ENCODE assay signal across 24 cellular contexts in genomic region chr3:129259612-129260477, GRCh38. TPM values are rescaled to one million over a fixed set of nuclear protein-coding genes. Genes with fewer than 3 reads are reported as not detected.
DNase-seq lines count a peak whose midpoint lies in the region; ATAC-seq, FAIRE-seq and TF ChIP-seq lines count a peak whose summit lies in the region.
"Had no signal": no experiment of that assay in that cellular context is flagged by ENCODE, and none has a peak within 500 bp of the region (broad histone marks: within the 10 kb centered on the region; RNA-seq: fewer than 3 reads in every experiment).

No MANE protein-coding gene starts in this region.

- intact Hi-C loops in K562 (cut with micrococcal nuclease): no loop called here
- intact Hi-C loops in right lobe of liver (cut with DNase I): no loop called here

- 97% methylated on average over 5 of the region's 7 CpGs for WGBS in K562 (ENCODE audit: insufficient coverage, low coverage, missing lambda C conversion rate)
- WGBS in right lobe of liver (ENCODE audit: insufficient coverage, low coverage, low lambda C conversion rate, missing lambda C conversion rate): 37% methylated on average over 2 of the region's 7 CpGs

- no peak overlapping the region for H3K4me3 Mint-ChIP-seq in activated CD4-positive, alpha-beta T cell treated with anti-CD3 and anti-CD28 coated beads, Interleukin-2, amount 10 ng/mL, durations not matched to agents 7 days and 5 days
- H3K4me3 Mint-ChIP-seq in stimulated activated naive B cell treated with anti-CD40 and anti-IgM and Interleukin-4, amounts not matched to agents 10 μg/mL and 1 μg/mL and 100 μg/mL, for 72 hours: no peak overlapping the region
- H3K4me3 Mint-ChIP-seq in activated T-cell treated with anti-CD3 and anti-CD28 coated beads, Interleukin-2, amount 50 U/mL, for 72 hours: no peak overlapping the region
- H3K4me3 Mint-ChIP-seq: CD4-positive, alpha-beta T cell; HFFc6 had no signal

- no peak overlapping the region for H3K4me2 ChIP-seq in K562 (ENCODE audit: insufficient read depth, low read length)

- H3K9me3 Mint-ChIP-seq in activated CD4-positive, alpha-beta T cell treated with anti-CD3 and anti-CD28 coated beads, Interleukin-2, amount 10 ng/mL, durations not matched to agents 7 days and 5 days: no peaks in the 10 kb centered on the region
- H3K9me3 Mint-ChIP-seq in stimulated activated naive B cell treated with anti-CD40 and anti-IgM and Interleukin-4, amounts not matched to agents 10 μg/mL and 1 μg/mL and 100 μg/mL, for 72 hours: no peaks in the 10 kb centered on the region
- no peaks in the 10 kb centered on the region for H3K9me3 Mint-ChIP-seq in activated T-cell treated with anti-CD3 and anti-CD28 coated beads, Interleukin-2, amount 50 U/mL, for 72 hours
- H3K9me3 Mint-ChIP-seq: CD4-positive, alpha-beta T cell; HFFc6 had no signal

- peaks cover 75% of the 10 kb centered on the region for H3K36me3 Mint-ChIP-seq in activated CD4-positive, alpha-beta T cell treated with anti-CD3 and anti-CD28 coated beads, Interleukin-2, amount 10 ng/mL, durations not matched to agents 7 days and 5 days (ENCODE audit: low read depth)
- H3K36me3 Mint-ChIP-seq in stimulated activated naive B cell treated with anti-CD40 and anti-IgM and Interleukin-4, amounts not matched to agents 10 μg/mL and 1 μg/mL and 100 μg/mL, for 72 hours: peaks cover 55 to 75% of the 10 kb centered on the region in 2 donors
- peaks cover 14 to 28% of the 10 kb centered on the region in 2 donors for H3K36me3 Mint-ChIP-seq in activated T-cell treated with anti-CD3 and anti-CD28 coated beads, Interleukin-2, amount 50 U/mL, for 72 hours (ENCODE audit: insufficient read depth in 2 of 2)

- H3K36me3 ChIP-seq in K562 (ENCODE audit: control insufficient read depth, insufficient read depth, low read length) (peaks cover 83% of the 10 kb centered on the region), right lobe of liver (peaks cover 17 to 95% (median 56%) of the 10 kb centered on the region in 4 donors)

- TF ChIP-seq CTCF in K562 (IDR thresholded peaks at IDR 0.05 in 2 of 3, conservative IDR thresholded peaks at IDR 0.05 in 1 of 3; ENCODE audit: insufficient read depth in 2 of 3, low read depth in 1 of 3, low read length in 3 of 3) (no peak), right lobe of liver (IDR thresholded peaks at IDR 0.05) (no peak)

- no peaks in the 10 kb centered on the region for H3K79me2 ChIP-seq in K562 (ENCODE audit: control insufficient read depth, insufficient read depth, low read length)

- H2AFZ ChIP-seq in K562 (ENCODE audit: low read depth, low read length): no peak overlapping the region

- POLR2A ChIA-PET in activated CD4-positive, alpha-beta T cell treated with anti-CD3 and anti-CD28 coated beads, Interleukin-2, amount 10 ng/mL, durations not matched to agents 7 days and 5 days (lab: Charles Lee): no interaction called here
- POLR2A ChIA-PET in K562 (lab: Yijun Ruan, JAX): interaction anchor here (0.9 to 1.9 kb wide), 5 partner anchors 9 to 137 kb away, joined by 3 to 13 read pairs (median 4); partner anchors contain the start of gene COPG1

- no peak for TF ChIP-seq RAD21 in K562 (CRISPR knock-in tag; conservative IDR thresholded peaks at IDR 0.05 in 1 of 2, IDR thresholded peaks at IDR 0.05 in 1 of 2)

- no peak overlapping the region for H3K4me3 ChIP-seq in K562
- H3K4me3 ChIP-seq in right lobe of liver: no peak overlapping the region

- H3K27ac ChIP-seq in K562 (ENCODE audit: extremely low read depth, low read depth, low read length): no peak overlapping the region
- H3K27ac ChIP-seq in right lobe of liver: peak overlapping the region in 1 of 3 donors; percentile 35
- H3K27ac ChIP-seq: RWPE1 had no signal

- H3K9me3 ChIP-seq in K562 (replicated peaks; ENCODE audit: control insufficient read depth, insufficient read depth, low read depth, low read length) (no peaks in the 10 kb centered on the region), right lobe of liver (no peaks in the 10 kb centered on the region)
- H3K9me3 ChIP-seq: BE2C had no signal

- in situ Hi-C loops in K562 (cut with MboI): no loop called here

- peak overlapping the region; percentile 41 for H3K27ac Mint-ChIP-seq in activated CD4-positive, alpha-beta T cell treated with anti-CD3 and anti-CD28 coated beads, Interleukin-2, amount 10 ng/mL, durations not matched to agents 7 days and 5 days
- H3K27ac Mint-ChIP-seq in stimulated activated naive B cell treated with anti-CD40 and anti-IgM and Interleukin-4, amounts not matched to agents 10 μg/mL and 1 μg/mL and 100 μg/mL, for 72 hours: peak overlapping the region; percentile 47
- H3K27ac Mint-ChIP-seq in activated T-cell treated with anti-CD3 and anti-CD28 coated beads, Interleukin-2, amount 50 U/mL, for 72 hours: no peak overlapping the region
- H3K27ac Mint-ChIP-seq: CD4-positive, alpha-beta T cell; HFFc6 had no signal

- H3K27me3 ChIP-seq in K562 (ENCODE audit: control insufficient read depth in 2 of 2, insufficient read depth in 2 of 2, low read length in 2 of 2) (no peaks in the 10 kb centered on the region), right lobe of liver (no peaks in the 10 kb centered on the region)
- H3K27me3 ChIP-seq: BE2C had no signal

- no peak overlapping the region for H3K9ac ChIP-seq in K562 (ENCODE audit: insufficient read depth in 1 of 2, low read depth in 2 of 2, low read length in 2 of 2)

- no peaks in the 10 kb centered on the region for H3K9me1 ChIP-seq in K562 (ENCODE audit: control insufficient read depth, insufficient read depth, low read length)

- TF ChIP-seq POLR2A in K562 (conservative IDR thresholded peaks at IDR 0.05) (no peak), right lobe of liver (IDR thresholded peaks at IDR 0.05) (no peak)

- no peaks in the 10 kb centered on the region for H3K4me1 ChIP-seq in K562 (replicated peaks in 1 of 2; ENCODE audit: control insufficient read depth in 2 of 2, insufficient read depth in 2 of 2, low read length in 2 of 2)
- H3K4me1 ChIP-seq in right lobe of liver: peaks cover 0 to 36% (median 15%) of the 10 kb centered on the region in 4 donors
- H3K4me1 ChIP-seq: BE2C had no signal

- no peak for FAIRE-seq in K562 (lab: Jason Lieb, UNC)
- FAIRE-seq: GM19239, H1 had no signal

- CTCF ChIA-PET in activated CD4-positive, alpha-beta T cell treated with anti-CD3 and anti-CD28 coated beads, Interleukin-2, amount 10 ng/mL, durations not matched to agents 7 days and 5 days (lab: Charles Lee): interaction anchor here (1.0 to 1.8 kb wide), 2 partner anchors 10 to 361 kb away, joined by 3 to 7 read pairs; no protein-coding TSS in a partner anchor
- CTCF ChIA-PET in K562 (lab: Yijun Ruan, JAX; ENCODE audit: low intra/inter-chr PET ratio): no interaction called here

- BruUV-seq in K562 (replicated peaks; lab: Mats Ljungman, UMichigan): no TSS peak

- ATAC-seq in K562 (no peak), right lobe of liver (peak; percentile 77 to 86 (median 80))
- no peak for ATAC-seq in stimulated activated naive B cell treated with anti-CD40 and anti-IgM and Interleukin-4, amounts not matched to agents 10 μg/mL and 1 μg/mL and 100 μg/mL, for 72 hours (replicated peaks)
- no peak for ATAC-seq in activated T-cell treated with anti-CD3 and anti-CD28 coated beads, Interleukin-2, amount 50 U/mL, for 72 hours (replicated peaks in 1 of 2)

- no peaks in the 10 kb centered on the region for H3K27me3 Mint-ChIP-seq in activated CD4-positive, alpha-beta T cell treated with anti-CD3 and anti-CD28 coated beads, Interleukin-2, amount 10 ng/mL, durations not matched to agents 7 days and 5 days
- no peaks in the 10 kb centered on the region for H3K27me3 Mint-ChIP-seq in stimulated activated naive B cell treated with anti-CD40 and anti-IgM and Interleukin-4, amounts not matched to agents 10 μg/mL and 1 μg/mL and 100 μg/mL, for 72 hours
- H3K27me3 Mint-ChIP-seq in activated T-cell treated with anti-CD3 and anti-CD28 coated beads, Interleukin-2, amount 50 U/mL, for 72 hours (ENCODE audit: low read depth): no peaks in the 10 kb centered on the region
- H3K27me3 Mint-ChIP-seq: CD4-positive, alpha-beta T cell had no signal

- DNase-seq in activated CD4-positive, alpha-beta T cell treated with anti-CD3 and anti-CD28 coated beads, Interleukin-2, amount 10 ng/mL, durations not matched to agents 7 days and 5 days: no peak
- DNase-seq in activated CD4-positive, alpha-beta T cell treated with anti-CD3 and anti-CD28 coated beads, Interleukin-2, amount 50 U/mL, for 48 hours: no peak
- no peak for DNase-seq in K562 (ENCODE audit: extremely low read depth in 1 of 4, low spot score in 3 of 4)
- peak in 1 of 3 donors; percentile 72 for DNase-seq in right lobe of liver
- no peak for DNase-seq in stimulated activated naive B cell treated with anti-CD40 and anti-IgM and Interleukin-4, amounts not matched to agents 10 μg/mL and 1 μg/mL and 100 μg/mL, for 72 hours
- no peak for DNase-seq in KG1 (lab: John Stamatoyannopoulos, UW)
- no peak for DNase-seq in amygdala (lab: John Stamatoyannopoulos, UW)
- DNase-seq in activated T-cell treated with anti-CD3 and anti-CD28 coated beads, Interleukin-2, amount 50 U/mL, for 72 hours: no peak
- DNase-seq: 8988T; BE2C; CD4-positive, alpha-beta T cell; DMS53; HFFc6; Kasumi-1; MM.1S; NCI-H1105 treated with DMSO at 0.1 percent for 48 hours; NCI-H187; NCI-H2171; NCI-H446; NCI-H69; NK-92 treated with Interleukin-12 subunit alpha and Interleukin-12 subunit beta, amount 100 ng/mL, for 24 hours had no signal

- H3K4me1 Mint-ChIP-seq in activated CD4-positive, alpha-beta T cell treated with anti-CD3 and anti-CD28 coated beads, Interleukin-2, amount 10 ng/mL, durations not matched to agents 7 days and 5 days: peaks cover 5% of the 10 kb centered on the region
- H3K4me1 Mint-ChIP-seq in stimulated activated naive B cell treated with anti-CD40 and anti-IgM and Interleukin-4, amounts not matched to agents 10 μg/mL and 1 μg/mL and 100 μg/mL, for 72 hours: peaks cover 0 to 6% of the 10 kb centered on the region in 2 donors
- H3K4me1 Mint-ChIP-seq in activated T-cell treated with anti-CD3 and anti-CD28 coated beads, Interleukin-2, amount 50 U/mL, for 72 hours (ENCODE audit: low read depth): no peaks in the 10 kb centered on the region

- no peak for TF ChIP-seq EP300 in K562 (IDR thresholded peaks at IDR 0.05; ENCODE audit: low read length)

- 0 out of 2 replicates have a peak, but pooled peaks cover 3% of the 10 kb centered on the region for H4K20me1 ChIP-seq in K562 (replicated peaks; ENCODE audit: control insufficient read depth, insufficient read depth, low read length)

RNA-seq across cellular contexts. Expression of gene COPG1, which starts 10.4 kb away (rescaled TPM):
- total RNA-seq in activated CD4-positive, alpha-beta T cell treated with anti-CD3 and anti-CD28 coated beads, Interleukin-2, amount 10 ng/mL, durations not matched to agents 7 days and 5 days: 100 to 1,000 TPM; 110 to 136 TPM
- total RNA-seq in K562 (2011; cell fraction: chromatin; rRNA removed; ENCODE audit: low replicate concordance): 181 and 256 TPM in 2 replicates
- total RNA-seq in K562 (2011; cell fraction: nucleolus; rRNA removed): 148 and 149 TPM in 2 replicates
- 109 and 139 TPM in 2 replicates for total RNA-seq in K562 (2011; cell fraction: nucleoplasm; rRNA removed)
- total RNA-seq in K562 (2014; rRNA removed): 88.0 and 96.4 TPM in 2 replicates
- total RNA-seq in K562 (2014; rRNA removed; fragmentation: Illumina TruSeq; extraction: Trizol): 73.9 and 74.6 TPM in 2 replicates
- 62.0 and 65.1 TPM in 2 replicates for total RNA-seq in K562 (2015; rRNA removed; fragmentation: Illumina TruSeq; extraction: Trizol)
- total RNA-seq in K562 (2021): 85.4 and 94.8 TPM in 2 replicates
- 40.3 and 73.4 TPM in 2 replicates for polyA plus RNA-seq in K562 (2011; rRNA removed)
- polyA plus RNA-seq in K562 (2011; cell fraction: cytosol; rRNA removed): 47.0 and 48.0 TPM in 2 replicates
- 111 and 116 TPM in 2 replicates for polyA plus RNA-seq in K562 (2011; cell fraction: nucleus; rRNA removed)
- polyA plus RNA-seq in K562 (2012): 82.5 and 120 TPM in 2 replicates
- 56.8 and 62.4 TPM in 2 replicates for polyA plus RNA-seq in K562 (2014; fragmentation: Illumina TruSeq; extraction: Trizol)
- polyA plus RNA-seq in K562 (2014; fragmentation: Nextera tagmentation; extraction: Ambion mirVana): 100 to 1,000 TPM in 1 of 2 experiments, 10 to 100 TPM in 1; 40.6 to 105 TPM
- polyA plus RNA-seq in K562 (2014; rRNA removed): 37.1 and 47.9 TPM in 2 replicates
- polyA minus RNA-seq in K562 (2011; rRNA and poly(A)+ RNA removed): 115 and 157 TPM in 2 replicates
- polyA minus RNA-seq in K562 (2011; cell fraction: cytosol; rRNA and poly(A)+ RNA removed): 70.3 and 92.6 TPM in 2 replicates
- polyA minus RNA-seq in K562 (2011; cell fraction: nucleus; rRNA and poly(A)+ RNA removed): 59.0 and 102 TPM in 2 replicates
- total RNA-seq in right lobe of liver: 100 to 1,000 TPM in 5 of 6 experiments, 10 to 100 TPM in 1; 75.9 to 140 (median 119) TPM
- 100 to 1,000 TPM; 183 to 205 TPM for total RNA-seq in activated T-cell treated with anti-CD3 and anti-CD28 coated beads, Interleukin-2, amount 50 U/mL, for 72 hours

RNA-seq across cellular contexts. Expression of gene HMCES, which starts 18.8 kb away (rescaled TPM):
- total RNA-seq in activated CD4-positive, alpha-beta T cell treated with anti-CD3 and anti-CD28 coated beads, Interleukin-2, amount 10 ng/mL, durations not matched to agents 7 days and 5 days: 10 to 100 TPM; 45.5 to 51.2 TPM
- 5.1 and 8.1 TPM in 2 replicates for total RNA-seq in K562 (2011; cell fraction: chromatin; rRNA removed; ENCODE audit: low replicate concordance)
- 6.2 and 9.0 TPM in 2 replicates for total RNA-seq in K562 (2011; cell fraction: nucleolus; rRNA removed)
- total RNA-seq in K562 (2011; cell fraction: nucleoplasm; rRNA removed): 5.4 and 7.0 TPM in 2 replicates
- 23.5 and 36.1 TPM in 2 replicates for total RNA-seq in K562 (2014; rRNA removed)
- 18.8 and 20.2 TPM in 2 replicates for total RNA-seq in K562 (2014; rRNA removed; fragmentation: Illumina TruSeq; extraction: Trizol)
- total RNA-seq in K562 (2015; rRNA removed; fragmentation: Illumina TruSeq; extraction: Trizol): 18.1 and 20.6 TPM in 2 replicates
- total RNA-seq in K562 (2021): 34.7 and 42.6 TPM in 2 replicates
- 21.7 and 24.8 TPM in 2 replicates for polyA plus RNA-seq in K562 (2011; rRNA removed)
- 15.4 and 17.0 TPM in 2 replicates for polyA plus RNA-seq in K562 (2011; cell fraction: cytosol; rRNA removed)
- polyA plus RNA-seq in K562 (2011; cell fraction: nucleus; rRNA removed): 12.7 and 14.4 TPM in 2 replicates
- polyA plus RNA-seq in K562 (2012): 34.9 and 43.6 TPM in 2 replicates
- polyA plus RNA-seq in K562 (2014; fragmentation: Illumina TruSeq; extraction: Trizol): 45.3 and 46.9 TPM in 2 replicates
- polyA plus RNA-seq in K562 (2014; fragmentation: Nextera tagmentation; extraction: Ambion mirVana): 10 to 100 TPM; 23.0 to 25.2 TPM
- 26.7 and 27.6 TPM in 2 replicates for polyA plus RNA-seq in K562 (2014; rRNA removed)
- 14.1 and 16.4 TPM in 2 replicates for polyA minus RNA-seq in K562 (2011; rRNA and poly(A)+ RNA removed)
- 13.3 and 19.9 TPM in 2 replicates for polyA minus RNA-seq in K562 (2011; cell fraction: cytosol; rRNA and poly(A)+ RNA removed)
- polyA minus RNA-seq in K562 (2011; cell fraction: nucleus; rRNA and poly(A)+ RNA removed): 4.2 and 6.3 TPM in 2 replicates
- 10 to 100 TPM; 17.4 to 36.9 (median 20.1) TPM for total RNA-seq in right lobe of liver
- total RNA-seq in activated T-cell treated with anti-CD3 and anti-CD28 coated beads, Interleukin-2, amount 50 U/mL, for 72 hours: 10 to 100 TPM; 66.6 to 84.3 TPM

Comparison
In these comparisons a context has a peak if more than half of its experiments do, and no peak if none do; other contexts are left out.
1. ATAC-seq: peak in right lobe of liver (4 of 4); none in K562 (single experiment), stimulated activated naive B cell treated with anti-CD40 and anti-IgM and Interleukin-4, amounts not matched to agents 10 μg/mL and 1 μg/mL and 100 μg/mL, for 72 hours (0 of 2) and activated T-cell treated with anti-CD3 and anti-CD28 coated beads, Interleukin-2, amount 50 U/mL, for 72 hours (0 of 2).